Comparison of ENCODE assay signal across 15 cellular contexts in genomic region chr20:48706710-48707339, GRCh38.
DNase-seq lines count a peak whose midpoint lies in the region; ATAC-seq and TF ChIP-seq lines count a peak whose summit lies in the region.
"Had no signal": no experiment of that assay in that cellular context is flagged by ENCODE, and none has a peak within 500 bp of the region (broad histone marks: within the 10 kb centered on the region; RNA-seq: fewer than 3 reads in every experiment).

No MANE protein-coding gene starts in this region.

- no peaks in the 10 kb centered on the region for H3K9me3 Mint-ChIP-seq in nephron
- H3K9me3 Mint-ChIP-seq: mesothelial cell of epicardium had no signal

- H3K4me1 Mint-ChIP-seq in nephron, result peaks cover 27% of the 10 kb centered on the region

- DNase-seq in HCT116 (ENCODE audit: low read depth, low spot score), result no peak
- DNase-seq in dorsolateral prefrontal cortex, result peak in 2 of 10 donors; percentile 31 to 36
- DNase-seq in DMS153 treated with DMSO at 0.1 percent for 48 hours (lab: John Stamatoyannopoulos, UW; ENCODE audit: unreplicated experiment), result no peak
- DNase-seq in NCI-H1694 (lab: John Stamatoyannopoulos, UW), result no peak
- DNase-seq in NAMALWA (ENCODE audit: low spot score), result no peak
- no peak for DNase-seq in SIG-M5 treated with dmso at 0.1 percent for 504 hours (lab: John Stamatoyannopoulos, UW; ENCODE audit: unreplicated experiment)
- DNase-seq: activated CD4-positive, alpha-beta T cell treated with anti-CD3 and anti-CD28 coated beads for 4 hours; hippocampal formation; NCI-H1092; NCI-H526; retina had no signal

- TF ChIP-seq RAD21 in HCT116 (IDR thresholded peaks at IDR 0.05; ENCODE audit: low read depth), result no peak

- POLR2A ChIA-PET in HCT116 (lab: Charles Lee), result no interaction called here

- H3K27me3 Mint-ChIP-seq in nephron (ENCODE audit: low read depth), result peaks cover 7% of the 10 kb centered on the region
- H3K27me3 Mint-ChIP-seq: B cell had no signal

- H3K9me2 ChIP-seq in HCT116 (ENCODE audit: insufficient read depth), result no peaks in the 10 kb centered on the region

- H3K36me3 Mint-ChIP-seq in nephron (ENCODE audit: low read depth), result no peaks in the 10 kb centered on the region
- H3K36me3 Mint-ChIP-seq: mesothelial cell of epicardium had no signal

- BruUV-seq in HCT116 (replicated peaks; lab: Mats Ljungman, UMichigan), result no TSS peak

- H3K27me3 ChIP-seq in BLaER1 treated with 17β-estradiol and CSF1 and Interleukin-3, amounts not matched to agents 10 nM and 100 nM, result no peaks in the 10 kb centered on the region
- H3K27me3 ChIP-seq in HCT116 (ENCODE audit: insufficient read depth, low read length) (no peaks in the 10 kb centered on the region), dorsolateral prefrontal cortex (no peaks in the 10 kb centered on the region)

- peak overlapping the region in 1 of 10 experiments; percentile 10; a peak in 2 of 20 replicates for H3K4me3 ChIP-seq in BLaER1 treated with 17β-estradiol and CSF1 and Interleukin-3, amounts not matched to agents 10 nM and 100 nM
- no peak overlapping the region for H3K4me3 ChIP-seq in HCT116 (replicated peaks in 1 of 2; ENCODE audit: low read depth in 1 of 2, low read length in 2 of 2)
- peak overlapping the region in 1 of 59 donors; percentile 6 for H3K4me3 ChIP-seq in dorsolateral prefrontal cortex

- H3K4me2 ChIP-seq in BLaER1 treated with 17β-estradiol and CSF1 and Interleukin-3, amounts not matched to agents 10 nM and 100 nM, result peak overlapping the region; percentile 60 to 89 (median 82)
- H3K4me2 ChIP-seq in HCT116 (ENCODE audit: low read length), result no peak overlapping the region

- peaks cover 78 to 99% (median 97%) of the 10 kb centered on the region in 10 experiments for H3K4me1 ChIP-seq in BLaER1 treated with 17β-estradiol and CSF1 and Interleukin-3, amounts not matched to agents 10 nM and 100 nM
- H3K4me1 ChIP-seq in HCT116 (ENCODE audit: control insufficient read depth in 1 of 2, insufficient read depth in 2 of 2, low read length in 2 of 2), result no peaks in the 10 kb centered on the region

- no peaks in the 10 kb centered on the region for H3K9me3 ChIP-seq in BLaER1 treated with 17β-estradiol and CSF1 and Interleukin-3, amounts not matched to agents 10 nM and 100 nM (replicated peaks in 1 of 11)
- H3K9me3 ChIP-seq in HCT116 (ENCODE audit: control insufficient read depth in 1 of 2, insufficient read depth in 1 of 2, low read depth in 1 of 2, low read length in 2 of 2), result no peaks in the 10 kb centered on the region

- TF ChIP-seq CTCF in HCT116 (IDR thresholded peaks at IDR 0.05 in 2 of 3, conservative IDR thresholded peaks at IDR 0.05 in 1 of 3; ENCODE audit: borderline replicate concordance in 1 of 3, insufficient read depth in 1 of 3, low read depth in 2 of 3, low read length in 2 of 3) (peak in 2 of 3 experiments; percentile 26 to 35; a peak in 3 of 6 replicates), dorsolateral prefrontal cortex (IDR thresholded peaks at IDR 0.05 in 54 of 56, conservative IDR thresholded peaks at IDR 0.05 in 2 of 56; ENCODE audit: low read depth in 1 of 56, partially characterized antibody in 56 of 56) (peak in 4 of 56 donors; percentile 4 to 18 (median 10)), nephron (IDR thresholded peaks at IDR 0.05; ENCODE audit: unreplicated experiment in 3 of 3) (no peak)

- H3K27ac ChIP-seq in BLaER1 treated with 17β-estradiol and CSF1 and Interleukin-3, amounts not matched to agents 10 nM and 100 nM, result peak overlapping the region in 10 of 11 experiments; percentile 12 to 69 (median 46); a peak in 16 of 22 replicates
- H3K27ac ChIP-seq in HCT116 (ENCODE audit: low read depth, low read length) (no peak overlapping the region), dorsolateral prefrontal cortex (peak overlapping the region in 56 of 59 donors; percentile 2 to 100 (median 86))

- no peak overlapping the region for H2AFZ ChIP-seq in HCT116 (ENCODE audit: low read depth, low read length, poor library complexity, severe bottlenecking)

- RAD21 ChIA-PET in HCT116 (lab: Charles Lee; ENCODE audit: low non-redundant PET in 1 of 2, low total read pairs in 2 of 2, uncharacterized antibody in 2 of 2, unreplicated experiment in 2 of 2), result no interaction called here

- peaks cover 0 to 93% (median 18%) of the 10 kb centered on the region in 11 experiments; a peak in 13 of 22 replicates for H3K36me3 ChIP-seq in BLaER1 treated with 17β-estradiol and CSF1 and Interleukin-3, amounts not matched to agents 10 nM and 100 nM
- H3K36me3 ChIP-seq in HCT116 (ENCODE audit: control insufficient read depth in 1 of 2, insufficient read depth in 2 of 2, low read length in 2 of 2), result no peaks in the 10 kb centered on the region

- H3K79me2 ChIP-seq in HCT116 (ENCODE audit: insufficient read depth, low read length), result no peaks in the 10 kb centered on the region

- intact Hi-C loops in HCT116 (cut with micrococcal nuclease), result no loop called here
- intact Hi-C loops in dorsolateral prefrontal cortex (cut with DNase I), result no loop called here

- peaks cover 0 to 100% (median 0%) of the 10 kb centered on the region in 11 experiments; a peak in 7 of 22 replicates for H4K20me1 ChIP-seq in BLaER1 treated with 17β-estradiol and CSF1 and Interleukin-3, amounts not matched to agents 10 nM and 100 nM
- H4K20me1 ChIP-seq in HCT116 (ENCODE audit: insufficient read depth), result no peaks in the 10 kb centered on the region

- no peak for ATAC-seq in HCT116

- TF ChIP-seq POLR2A in HCT116 (IDR thresholded peaks at IDR 0.05; ENCODE audit: borderline replicate concordance, extremely low read depth, insufficient read depth, insufficient read length), result no peak

- H3K4me3 Mint-ChIP-seq in nephron, result no peak overlapping the region
- H3K4me3 Mint-ChIP-seq: B cell, mesothelial cell of epicardium had no signal

- CTCF ChIA-PET in HCT116 (lab: Charles Lee), result no interaction called here

- peak overlapping the region in 2 of 3 experiments; percentile 51 to 71 for H3K27ac Mint-ChIP-seq in nephron
- H3K27ac Mint-ChIP-seq: B cell, mesothelial cell of epicardium had no signal

- H3K9ac ChIP-seq in BLaER1 treated with 17β-estradiol and CSF1 and Interleukin-3, amounts not matched to agents 10 nM and 100 nM, result peak overlapping the region in 7 of 11 experiments; percentile 0 to 31 (median 20); a peak in 8 of 22 replicates
- H3K9ac ChIP-seq in HCT116 (ENCODE audit: low read length), result no peak overlapping the region

TF ChIP-seq in HCT116, 20 proteins besides CTCF, POLR2A, EP300 and RAD21:
- TF ChIP-seq ZBTB33 (IDR thresholded peaks at IDR 0.05; ENCODE audit: extremely low read depth, insufficient replicate concordance, low read length) (no peak), YY1 (IDR thresholded peaks at IDR 0.05; ENCODE audit: extremely low read depth, insufficient replicate concordance, low read depth, low read length) (no peak), ZNF274 (IDR thresholded peaks at IDR 0.05; ENCODE audit: low read depth, low read length) (no peak), ATF3 (IDR thresholded peaks at IDR 0.05) (no peak), ELF1 (IDR thresholded peaks at IDR 0.05; ENCODE audit: borderline replicate concordance, low read depth) (no peak), EZH2phosphoT487 (IDR thresholded peaks at IDR 0.05; ENCODE audit: borderline replicate concordance) (no peak), JUND (IDR thresholded peaks at IDR 0.05) (no peak)

Comparison
In these comparisons a context has a peak if more than half of its experiments do, and no peak if none do; other contexts are left out.
1. CTCF ChIP-seq: peak in HCT116 (2 of 3); none in nephron (0 of 3).